ENCODE assay signal across 8 cellular contexts in genomic region chr1:34865573-34865972, GRCh38. TPM values are rescaled to one million over a fixed set of nuclear protein-coding genes. Genes with fewer than 3 reads are reported as not detected.
A peak's percentile ranks its signal among the peaks of the same experiment; 100 is the strongest.
DNase-seq lines count a peak whose midpoint lies in the region; ATAC-seq and TF ChIP-seq lines count a peak whose summit lies in the region.

No MANE protein-coding gene starts in this region.

- H2AFZ ChIP-seq in neural progenitor cell (replicated peaks): peak overlapping the region; percentile 99

- no peak for TF ChIP-seq CTCF in neural progenitor cell (IDR thresholded peaks at IDR 0.05)

- DNase-seq in CD4-positive, CD25-positive, alpha-beta regulatory T cell: no peak
- DNase-seq in NT2/D1 (ENCODE audit: low read depth, low spot score) (no peak), neural progenitor cell (ENCODE audit: low spot score) (no peak), GM19240 (ENCODE audit: insufficient read length, low spot score) (no peak)

- peak overlapping the region; percentile 62 to 93 (median 87) for H3K4me3 Mint-ChIP-seq in CD4-positive, CD25-positive, alpha-beta regulatory T cell
- no peak overlapping the region for H3K4me3 Mint-ChIP-seq in neural progenitor cell

- H3K9me3 Mint-ChIP-seq in CD4-positive, CD25-positive, alpha-beta regulatory T cell: no peaks in the 10 kb centered on the region
- H3K9me3 Mint-ChIP-seq in neural progenitor cell: peaks cover 2% of the 10 kb centered on the region

- peak overlapping the region; percentile 94 for H3K4me2 ChIP-seq in neural progenitor cell

- H3K36me3 Mint-ChIP-seq in CD4-positive, CD25-positive, alpha-beta regulatory T cell: no peaks in the 10 kb centered on the region
- H3K36me3 Mint-ChIP-seq in neural progenitor cell: no peaks in the 10 kb centered on the region

- peak overlapping the region; percentile 76 for H3K27ac ChIP-seq in CD4-positive, CD25-positive, alpha-beta regulatory T cell (ENCODE audit: insufficient read depth, low read length, poor library complexity, severe bottlenecking)
- H3K27ac ChIP-seq in neural progenitor cell: no peak overlapping the region

- no peaks in the 10 kb centered on the region for H3K27me3 ChIP-seq in CD4-positive, CD25-positive, alpha-beta regulatory T cell (ENCODE audit: control insufficient read depth, insufficient read depth, low read length)
- peaks cover 41% of the 10 kb centered on the region for H3K27me3 ChIP-seq in NT2/D1 (ENCODE audit: insufficient read depth, insufficient read length)
- no peaks in the 10 kb centered on the region for H3K27me3 ChIP-seq in endocrine pancreas (ENCODE audit: control insufficient read depth, insufficient read depth, low read length)
- peaks cover 71% of the 10 kb centered on the region for H3K27me3 ChIP-seq in neural progenitor cell

- no peak overlapping the region for H3K27ac Mint-ChIP-seq in CD4-positive, CD25-positive, alpha-beta regulatory T cell
- H3K27ac Mint-ChIP-seq in neural progenitor cell: no peak overlapping the region

- H3K36me3 ChIP-seq in CD4-positive, CD25-positive, alpha-beta regulatory T cell (ENCODE audit: control insufficient read depth, insufficient read depth, low read length): no peaks in the 10 kb centered on the region
- H3K36me3 ChIP-seq in NT2/D1 (ENCODE audit: insufficient read depth, insufficient read length, low read length): no peaks in the 10 kb centered on the region
- no peaks in the 10 kb centered on the region for H3K36me3 ChIP-seq in endocrine pancreas (ENCODE audit: control insufficient read depth, insufficient read depth, low read length)
- H3K36me3 ChIP-seq in neural progenitor cell: no peaks in the 10 kb centered on the region

- no peaks in the 10 kb centered on the region for H4K20me1 ChIP-seq in neural progenitor cell (ENCODE audit: low read depth)

- no peaks in the 10 kb centered on the region for H3K9me3 ChIP-seq in CD4-positive, CD25-positive, alpha-beta regulatory T cell (ENCODE audit: control insufficient read depth in 2 of 2, low read length in 2 of 2)
- H3K9me3 ChIP-seq in NT2/D1 (ENCODE audit: insufficient read depth, low read length): no peaks in the 10 kb centered on the region
- no peaks in the 10 kb centered on the region for H3K9me3 ChIP-seq in endocrine pancreas (ENCODE audit: control insufficient read depth, low read length)
- H3K9me3 ChIP-seq in neural progenitor cell (ENCODE audit: low read depth): no peaks in the 10 kb centered on the region

- no peaks in the 10 kb centered on the region for H3K79me2 ChIP-seq in neural progenitor cell (ENCODE audit: low read depth)

- peaks cover 8% of the 10 kb centered on the region for H3K27me3 Mint-ChIP-seq in CD4-positive, CD25-positive, alpha-beta regulatory T cell
- peaks cover 22% of the 10 kb centered on the region for H3K27me3 Mint-ChIP-seq in neural progenitor cell (ENCODE audit: insufficient read depth, low read depth)

- H3K4me1 Mint-ChIP-seq in CD4-positive, CD25-positive, alpha-beta regulatory T cell: peaks cover 16 to 51% (median 26%) of the 10 kb centered on the region in 4 donors
- peaks cover 8% of the 10 kb centered on the region for H3K4me1 Mint-ChIP-seq in neural progenitor cell

- no peak overlapping the region for H3K4me3 ChIP-seq in CD4-positive, CD25-positive, alpha-beta regulatory T cell (ENCODE audit: low read depth, low read length)
- H3K4me3 ChIP-seq in NT2/D1 (ENCODE audit: insufficient read length, low read depth) (peak overlapping the region; percentile 64), endocrine pancreas (ENCODE audit: control insufficient read depth, insufficient read depth, low read length) (no peak overlapping the region), neural progenitor cell (peak overlapping the region; percentile 69)

- no peak for ATAC-seq in CD4-positive, CD25-positive, alpha-beta regulatory T cell (ENCODE audit: low read depth in 2 of 2)
- no peak for ATAC-seq in GM19035 (IDR thresholded peaks at IDR 0.05; ENCODE audit: unreplicated experiment)
- ATAC-seq in HG03159 (IDR thresholded peaks at IDR 0.05; ENCODE audit: unreplicated experiment): no peak
- no peak for ATAC-seq in HG03520 (IDR thresholded peaks at IDR 0.05; ENCODE audit: unreplicated experiment)

- H3K4me1 ChIP-seq in CD4-positive, CD25-positive, alpha-beta regulatory T cell (ENCODE audit: control insufficient read depth, insufficient read depth, low read length, poor library complexity, severe bottlenecking): peaks cover 44% of the 10 kb centered on the region
- no peaks in the 10 kb centered on the region for H3K4me1 ChIP-seq in NT2/D1 (ENCODE audit: insufficient read depth, insufficient read length)
- no peaks in the 10 kb centered on the region for H3K4me1 ChIP-seq in endocrine pancreas (ENCODE audit: control insufficient read depth, insufficient read depth, low read length)
- H3K4me1 ChIP-seq in neural progenitor cell: no peaks in the 10 kb centered on the region

- H3K9ac ChIP-seq in NT2/D1 (ENCODE audit: insufficient read length, low read depth) (peak overlapping the region; percentile 88), endocrine pancreas (ENCODE audit: control insufficient read depth, insufficient read depth, low read length) (peak overlapping the region; percentile 60), neural progenitor cell (no peak overlapping the region)

- no peaks in the 10 kb centered on the region for H3F3A ChIP-seq in neural progenitor cell (ENCODE audit: low read depth)

RNA-seq across cellular contexts. Expression of gene SMIM12, which starts 6.0 kb away (rescaled TPM):
- 29.7 TPM for total RNA-seq in CD4-positive, CD25-positive, alpha-beta regulatory T cell
- polyA plus RNA-seq in CD4-positive, CD25-positive, alpha-beta regulatory T cell: 100 to 1,000 TPM in 1 of 4 donors, 10 to 100 TPM in 3; 92.2 to 105 (median 94.9) TPM
- total RNA-seq in neural progenitor cell (ENCODE audit: low replicate concordance): 9.5 and 20.2 TPM in 2 replicates

Comparison
In these comparisons a context has a peak if more than half of its experiments do, and no peak if none do; other contexts are left out.
1. H3K4me3 ChIP-seq: peak in NT2/D1 (single experiment) and neural progenitor cell (single experiment); none in CD4-positive, CD25-positive, alpha-beta regulatory T cell (single experiment) and endocrine pancreas (single experiment).